16 cellular contexts compared by ENCODE assay signal in genomic region chr1:161502181-161502580, GRCh38. TPM values are rescaled to one million over a fixed set of nuclear protein-coding genes. Genes with fewer than 3 reads are reported as not detected.
"Had no signal": no experiment of that assay in that cellular context is flagged by ENCODE, and none has a peak within 500 bp of the region (broad histone marks: within the 10 kb centered on the region; RNA-seq: fewer than 3 reads in every experiment).

No MANE protein-coding gene starts in this region.

- H3K9me3 ChIP-seq: sigmoid colon had no signal

- H3K4me3 ChIP-seq: dorsolateral prefrontal cortex, sigmoid colon had no signal

- H3K27ac ChIP-seq: dorsolateral prefrontal cortex, sigmoid colon had no signal

- DNase-seq: activated CD4-positive, alpha-beta memory T cell treated with anti-CD3 and anti-CD28 coated beads for 36 hours; activated CD4-positive, CD25-positive, alpha-beta regulatory T cell treated with anti-CD3 and anti-CD28 coated beads, Interleukin-2, amount 50 U/mL, for 72 hours; activated gamma-delta T cell treated with Interleukin-2 at 50 U/mL for 16 hours; activated naive CD8-positive, alpha-beta T cell treated with anti-CD3 and anti-CD28 coated beads, Interleukin-2, amount 10 ng/mL, durations not matched to agents 7 days and 5 days; activated T-cell treated with anti-CD3 and anti-CD28 coated beads, Interleukin-2, amount 50 U/mL, for 48 hours; anterior cingulate cortex; cerebellar nuclear complex; dorsolateral prefrontal cortex; hippocampal formation; kidney glomerular epithelial cell; sigmoid colon; stimulated activated CD4-positive, alpha-beta T cell treated with anti-CD3 and anti-CD28 coated beads, Interleukin-2, amount 100 ng/mL, for 48 hours had no signal

- H3K36me3 ChIP-seq: sigmoid colon had no signal

- H3K4me1 ChIP-seq: sigmoid colon had no signal

RNA-seq across cellular contexts. Expression of gene FCGR2A, which starts 3.1 kb away (rescaled TPM):
- total RNA-seq: glomerular endothelial cell, osteocyte, pulmonary artery endothelial cell had no signal
- polyA plus RNA-seq: neural cell had no signal

RNA-seq across cellular contexts. Expression of gene HSPA6, which starts 22.2 kb away (rescaled TPM):
- total RNA-seq: osteocyte had no signal

RNA-seq across cellular contexts. Expression of gene FCGR3A, which starts 47.4 kb away (rescaled TPM):
- total RNA-seq: activated CD4-positive, alpha-beta memory T cell treated with anti-CD3 and anti-CD28 coated beads for 36 hours; glomerular endothelial cell; osteocyte; pulmonary artery endothelial cell had no signal
- polyA plus RNA-seq: neural cell had no signal
